24 cellular contexts compared by ENCODE assay signal in the genomic region with DNA sequence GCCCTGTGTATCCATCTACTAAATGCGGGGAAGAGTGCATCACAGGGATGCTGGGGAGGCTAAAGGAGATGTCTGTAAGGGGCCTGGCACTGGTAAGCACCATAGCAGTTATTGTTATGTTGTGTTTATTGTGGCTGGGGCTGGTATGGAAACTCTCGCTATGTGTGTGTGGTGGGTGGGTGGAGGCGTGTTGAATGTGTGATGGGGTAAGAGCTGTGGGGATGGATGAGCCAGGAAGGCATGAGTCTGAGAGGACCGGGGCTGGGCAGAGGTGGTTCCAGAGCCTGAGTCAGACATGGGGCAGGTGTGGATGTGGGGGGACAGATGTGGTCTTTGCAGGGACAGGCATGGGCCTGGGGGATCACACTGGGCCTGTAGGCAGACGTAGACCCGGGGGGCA.
DNase-seq lines count a peak whose midpoint lies in the region; ATAC-seq and TF ChIP-seq lines count a peak whose summit lies in the region.
"Had no signal": no experiment of that assay in that cellular context is flagged by ENCODE, and none has a peak within 500 bp of the region (broad histone marks: within the 10 kb centered on the region; RNA-seq: fewer than 3 reads in every experiment).

No MANE protein-coding gene starts in this region.

- peak; percentile 18 for ATAC-seq in activated naive CD8-positive, alpha-beta T cell treated with anti-CD3 and anti-CD28 coated beads, Interleukin-2, amount 50 U/mL, for 24 hours
- ATAC-seq in stimulated activated effector memory CD8-positive, alpha-beta T cell treated with anti-CD3 and anti-CD28 coated beads, Interleukin-12 subunit alpha, Interleukin-12 subunit beta, amount 100 ng/mL, for 72 hours, result peak; percentile 68
- ATAC-seq: A549, GM23338, Right ventricle myocardium inferior, SK-N-SH treated with all-trans-retinoic acid at 6 μM for 48 hours had no signal

- no peaks in the 10 kb centered on the region for H3K4me1 Mint-ChIP-seq in activated naive CD8-positive, alpha-beta T cell treated with anti-CD3 and anti-CD28 coated beads, Interleukin-2, amount 50 U/mL, for 24 hours
- H3K4me1 Mint-ChIP-seq in activated naive CD8-positive, alpha-beta T cell treated with anti-CD3 and anti-CD28 coated beads for 36 hours, result no peaks in the 10 kb centered on the region
- H3K4me1 Mint-ChIP-seq in glutamatergic neuron (ENCODE audit: low read depth, unreplicated experiment), result peaks cover 57% of the 10 kb centered on the region
- H3K4me1 Mint-ChIP-seq in stimulated activated effector memory CD8-positive, alpha-beta T cell treated with anti-CD3 and anti-CD28 coated beads, Interleukin-12 subunit alpha, Interleukin-12 subunit beta, amount 100 ng/mL, for 72 hours, result peaks cover 24% of the 10 kb centered on the region
- H3K4me1 Mint-ChIP-seq: B cell had no signal

- CTCF ChIA-PET in HEK293 (lab: Yijun Ruan, JAX), result interaction anchor here (0.6 to 1.5 kb wide), 3 partner anchors 96 to 202 kb away, joined by 3 to 5 read pairs (median 3); no protein-coding TSS in a partner anchor

- POLR2A ChIA-PET in HEK293 (lab: Yijun Ruan, JAX), result no interaction called here

- no peak overlapping the region for H3K4me3 ChIP-seq in HEK293 (ENCODE audit: low read depth, low read length)
- H3K4me3 ChIP-seq: A549, GM23338, PC-9, SJCRH30 had no signal

- no peaks in the 10 kb centered on the region for H3K36me3 ChIP-seq in HEK293 (ENCODE audit: control insufficient read depth in 2 of 2, insufficient read depth in 1 of 2, low read length in 2 of 2)
- H3K36me3 ChIP-seq: SJCRH30 had no signal

- no peak for TF ChIP-seq CTCF in HEK293 (tag by site-specific recombination; IDR thresholded peaks at IDR 0.05)
- no peak for TF ChIP-seq CTCF in glutamatergic neuron (IDR thresholded peaks at IDR 0.05; ENCODE audit: partially characterized antibody, unreplicated experiment)

- no peaks in the 10 kb centered on the region for H3K36me3 Mint-ChIP-seq in activated naive CD8-positive, alpha-beta T cell treated with anti-CD3 and anti-CD28 coated beads, Interleukin-2, amount 50 U/mL, for 24 hours (ENCODE audit: low read depth)
- H3K36me3 Mint-ChIP-seq in activated naive CD8-positive, alpha-beta T cell treated with anti-CD3 and anti-CD28 coated beads for 36 hours, result no peaks in the 10 kb centered on the region
- H3K36me3 Mint-ChIP-seq in glutamatergic neuron (ENCODE audit: unreplicated experiment), result no peaks in the 10 kb centered on the region
- H3K36me3 Mint-ChIP-seq in stimulated activated effector memory CD8-positive, alpha-beta T cell treated with anti-CD3 and anti-CD28 coated beads, Interleukin-12 subunit alpha, Interleukin-12 subunit beta, amount 100 ng/mL, for 72 hours, result no peaks in the 10 kb centered on the region

- no peaks in the 10 kb centered on the region for H3K4me1 ChIP-seq in HEK293 (ENCODE audit: control insufficient read depth, insufficient read depth, low read length)
- H3K4me1 ChIP-seq: A549, SJCRH30 had no signal

- no peaks in the 10 kb centered on the region for H3K9me3 ChIP-seq in HEK293 (ENCODE audit: control insufficient read depth, insufficient read depth, low read depth, low read length)
- H3K9me3 ChIP-seq: A549, SJCRH30 had no signal

- H3K27ac ChIP-seq in HEK293 (ENCODE audit: extremely low read depth, low read depth, low read length), result no peak overlapping the region
- H3K27ac ChIP-seq: A549, PC-9, SJCRH30 had no signal

- H3K27me3 Mint-ChIP-seq in activated naive CD8-positive, alpha-beta T cell treated with anti-CD3 and anti-CD28 coated beads, Interleukin-2, amount 50 U/mL, for 24 hours, result peaks cover 5% of the 10 kb centered on the region
- H3K27me3 Mint-ChIP-seq in activated naive CD8-positive, alpha-beta T cell treated with anti-CD3 and anti-CD28 coated beads for 36 hours, result no peaks in the 10 kb centered on the region
- H3K27me3 Mint-ChIP-seq in glutamatergic neuron (ENCODE audit: unreplicated experiment), result peaks cover 19% of the 10 kb centered on the region

- no peak overlapping the region for H3K27ac Mint-ChIP-seq in activated naive CD8-positive, alpha-beta T cell treated with anti-CD3 and anti-CD28 coated beads, Interleukin-2, amount 50 U/mL, for 24 hours
- no peak overlapping the region for H3K27ac Mint-ChIP-seq in activated naive CD8-positive, alpha-beta T cell treated with anti-CD3 and anti-CD28 coated beads for 36 hours
- H3K27ac Mint-ChIP-seq in glutamatergic neuron (ENCODE audit: unreplicated experiment), result no peak overlapping the region
- peak overlapping the region; percentile 38 for H3K27ac Mint-ChIP-seq in stimulated activated effector memory CD8-positive, alpha-beta T cell treated with anti-CD3 and anti-CD28 coated beads, Interleukin-12 subunit alpha, Interleukin-12 subunit beta, amount 100 ng/mL, for 72 hours
- H3K27ac Mint-ChIP-seq: B cell, GM23338, H9, HFFc6 had no signal

- H3K4me3 Mint-ChIP-seq in activated naive CD8-positive, alpha-beta T cell treated with anti-CD3 and anti-CD28 coated beads, Interleukin-2, amount 50 U/mL, for 24 hours, result no peak overlapping the region
- H3K4me3 Mint-ChIP-seq in activated naive CD8-positive, alpha-beta T cell treated with anti-CD3 and anti-CD28 coated beads for 36 hours, result no peak overlapping the region
- H3K4me3 Mint-ChIP-seq in glutamatergic neuron (ENCODE audit: unreplicated experiment), result peak overlapping the region; percentile 56
- no peak overlapping the region for H3K4me3 Mint-ChIP-seq in stimulated activated effector memory CD8-positive, alpha-beta T cell treated with anti-CD3 and anti-CD28 coated beads, Interleukin-12 subunit alpha, Interleukin-12 subunit beta, amount 100 ng/mL, for 72 hours
- H3K4me3 Mint-ChIP-seq: B cell, GM23338, HFFc6 had no signal

- DNase-seq in activated naive CD8-positive, alpha-beta T cell treated with anti-CD3 and anti-CD28 coated beads, Interleukin-2, amount 50 U/mL, for 24 hours, result no peak
- no peak for DNase-seq in activated naive CD8-positive, alpha-beta T cell treated with anti-CD3 and anti-CD28 coated beads for 36 hours
- no peak for DNase-seq in glutamatergic neuron
- DNase-seq in stimulated activated effector memory CD8-positive, alpha-beta T cell treated with anti-CD3 and anti-CD28 coated beads, Interleukin-12 subunit alpha, Interleukin-12 subunit beta, amount 100 ng/mL, for 72 hours (ENCODE audit: low spot score in 2 of 2), result no peak
- DNase-seq in anterior cingulate cortex (lab: John Stamatoyannopoulos, UW), result no peak
- no peak for DNase-seq in amniotic stem cell (lab: John Stamatoyannopoulos, UW)
- no peak for DNase-seq in cerebellar cortex (ENCODE audit: low spot score)
- DNase-seq: DMS53, H9, HFFc6, KBM-7, NCI-H1105 treated with DMSO at 0.1 percent for 48 hours, NCI-H146, NCI-H2029, NCI-H446 treated with DMSO at 0.1 percent for 48 hours, NCI-H526, PC-9, SJCRH30 had no signal

- no peaks in the 10 kb centered on the region for H3K9me3 Mint-ChIP-seq in activated naive CD8-positive, alpha-beta T cell treated with anti-CD3 and anti-CD28 coated beads, Interleukin-2, amount 50 U/mL, for 24 hours
- no peaks in the 10 kb centered on the region for H3K9me3 Mint-ChIP-seq in activated naive CD8-positive, alpha-beta T cell treated with anti-CD3 and anti-CD28 coated beads for 36 hours
- peaks cover 12% of the 10 kb centered on the region for H3K9me3 Mint-ChIP-seq in glutamatergic neuron (ENCODE audit: unreplicated experiment)
- H3K9me3 Mint-ChIP-seq in stimulated activated effector memory CD8-positive, alpha-beta T cell treated with anti-CD3 and anti-CD28 coated beads, Interleukin-12 subunit alpha, Interleukin-12 subunit beta, amount 100 ng/mL, for 72 hours, result no peaks in the 10 kb centered on the region
- H3K9me3 Mint-ChIP-seq: GM23338, H9, HFFc6 had no signal

TF ChIP-seq in HEK293, 187 proteins besides CTCF, POLR2A, EP300 and RAD21:
- TF ChIP-seq EGR2 (tag by site-specific recombination; IDR thresholded peaks at IDR 0.05; ENCODE audit: low read depth) (peak; percentile 85), BCL11B (tag by site-specific recombination; IDR thresholded peaks at IDR 0.05; ENCODE audit: low read depth) (no peak), ZFHX2 (tag by site-specific recombination; conservative IDR thresholded peaks at IDR 0.05) (peak; percentile 85)
